In genomic region chr5:168850683-168851082, GRCh38 we compare ENCODE assay signal across 17 cellular contexts.
DNase-seq lines count a peak whose midpoint lies in the region; ATAC-seq and TF ChIP-seq lines count a peak whose summit lies in the region.
"Had no signal": no experiment of that assay in that cellular context is flagged by ENCODE, and none has a peak within 500 bp of the region (broad histone marks: within the 10 kb centered on the region; RNA-seq: fewer than 3 reads in every experiment).

No MANE protein-coding gene starts in this region.

- TF ChIP-seq CTCF in DND-41 (IDR thresholded peaks at IDR 0.05; ENCODE audit: borderline replicate concordance, extremely low read depth, low read length, poor library complexity, severe bottlenecking): no peak
- no peak for TF ChIP-seq CTCF in HEK293 (tag by site-specific recombination; IDR thresholded peaks at IDR 0.05)
- TF ChIP-seq CTCF in neural progenitor cell (IDR thresholded peaks at IDR 0.05): no peak

- H3K4me1 ChIP-seq in DND-41 (ENCODE audit: insufficient read depth, low read length) (peaks cover 70% of the 10 kb centered on the region), HEK293 (ENCODE audit: control insufficient read depth, insufficient read depth, low read length) (peaks cover 25% of the 10 kb centered on the region), neural progenitor cell (peaks cover 6% of the 10 kb centered on the region)
- H3K4me1 ChIP-seq: A549 had no signal

- H3K27ac ChIP-seq in DND-41 (ENCODE audit: low read length) (peak overlapping the region; percentile 71), HEK293 (ENCODE audit: extremely low read depth, low read depth, low read length) (no peak overlapping the region), neural progenitor cell (no peak overlapping the region)
- H3K27ac ChIP-seq: A549, C4-2B, HL-60 had no signal

- H3K36me3 Mint-ChIP-seq in neural progenitor cell: peaks cover 4% of the 10 kb centered on the region
- H3K36me3 Mint-ChIP-seq: CD4-positive, alpha-beta memory T cell had no signal

- peaks cover 4% of the 10 kb centered on the region for H3K9me3 Mint-ChIP-seq in neural progenitor cell
- H3K9me3 Mint-ChIP-seq: CD4-positive, alpha-beta memory T cell; H9 had no signal

- H3K36me3 ChIP-seq in DND-41 (ENCODE audit: insufficient read depth, low read length): no peaks in the 10 kb centered on the region
- H3K36me3 ChIP-seq in HEK293 (ENCODE audit: control insufficient read depth in 2 of 2, insufficient read depth in 1 of 2, low read length in 2 of 2): no peaks in the 10 kb centered on the region
- H3K36me3 ChIP-seq in neural progenitor cell: no peaks in the 10 kb centered on the region
- H3K36me3 ChIP-seq: BE2C had no signal

- ATAC-seq in DND-41 (ENCODE audit: insufficient read depth, low read depth) (no peak), GM21381 (IDR thresholded peaks at IDR 0.05; ENCODE audit: unreplicated experiment) (no peak), HG03196 (IDR thresholded peaks at IDR 0.05; ENCODE audit: unreplicated experiment) (no peak)
- ATAC-seq: A549 had no signal

- H2AFZ ChIP-seq in DND-41 (ENCODE audit: low read depth, low read length) (no peak overlapping the region), neural progenitor cell (replicated peaks) (no peak overlapping the region)

- H3K9ac ChIP-seq in DND-41 (ENCODE audit: low read depth, low read length) (no peak overlapping the region; the same call in 1 of the 2 replicates), neural progenitor cell (no peak overlapping the region)

- peaks cover 5% of the 10 kb centered on the region for H3K27me3 Mint-ChIP-seq in neural progenitor cell (ENCODE audit: insufficient read depth, low read depth)
- H3K27me3 Mint-ChIP-seq: CD4-positive, alpha-beta memory T cell had no signal

- CTCF ChIA-PET in HEK293 (lab: Yijun Ruan, JAX): no interaction called here

- H3F3A ChIP-seq in neural progenitor cell (ENCODE audit: low read depth): no peaks in the 10 kb centered on the region

- H3K27ac Mint-ChIP-seq in neural progenitor cell: peak overlapping the region; percentile 70
- H3K27ac Mint-ChIP-seq: H9 had no signal

- H3K4me3 ChIP-seq in DND-41 (ENCODE audit: low read depth in 1 of 2, low read length in 2 of 2): no peak overlapping the region
- no peak overlapping the region for H3K4me3 ChIP-seq in HEK293 (ENCODE audit: low read depth, low read length)
- H3K4me3 ChIP-seq in neural progenitor cell: no peak overlapping the region
- H3K4me3 ChIP-seq: A549 had no signal

- DNase-seq in DND-41 (no peak), NCI-H526 treated with DMSO at 0.1 percent for 48 hours (lab: John Stamatoyannopoulos, UW) (peak; percentile 1), neural progenitor cell (ENCODE audit: low spot score) (no peak), NCI-H524 (lab: John Stamatoyannopoulos, UW) (no peak)
- DNase-seq: BE2C; CD4-positive, alpha-beta memory T cell; DMS153; DMS79 treated with DMSO at 0.1 percent for 48 hours; GDM1; GOT3; H9 had no signal

- peaks cover 69% of the 10 kb centered on the region for H3K4me1 Mint-ChIP-seq in neural progenitor cell

- H3K4me2 ChIP-seq in DND-41 (ENCODE audit: insufficient read depth, low read length) (peak overlapping the region; percentile 37), neural progenitor cell (no peak overlapping the region)
- H3K4me2 ChIP-seq: A549 had no signal

- H3K9me3 ChIP-seq in DND-41 (ENCODE audit: insufficient read depth, low read length, severe bottlenecking) (no peaks in the 10 kb centered on the region), HEK293 (ENCODE audit: control insufficient read depth, insufficient read depth, low read depth, low read length) (no peaks in the 10 kb centered on the region), neural progenitor cell (ENCODE audit: low read depth) (no peaks in the 10 kb centered on the region)
- H3K9me3 ChIP-seq: A549, BE2C had no signal

- H4K20me1 ChIP-seq in DND-41 (ENCODE audit: insufficient read depth, low read length) (no peaks in the 10 kb centered on the region), neural progenitor cell (ENCODE audit: low read depth) (no peaks in the 10 kb centered on the region)

- H3K4me3 Mint-ChIP-seq in neural progenitor cell: no peak overlapping the region
- H3K4me3 Mint-ChIP-seq: H9 had no signal

- H3K27me3 ChIP-seq in DND-41 (ENCODE audit: insufficient read depth, low read length, poor library complexity): no peaks in the 10 kb centered on the region
- H3K27me3 ChIP-seq in neural progenitor cell: peaks cover 4% of the 10 kb centered on the region
- H3K27me3 ChIP-seq: BE2C had no signal

- POLR2A ChIA-PET in HEK293 (lab: Yijun Ruan, JAX): no interaction called here

- no peaks in the 10 kb centered on the region for H3K79me2 ChIP-seq in DND-41 (ENCODE audit: insufficient read depth, low read length)
- no peaks in the 10 kb centered on the region for H3K79me2 ChIP-seq in neural progenitor cell (ENCODE audit: low read depth)

TF ChIP-seq in HEK293, 187 proteins besides CTCF, POLR2A, EP300 and RAD21 (continues in another document):
- peak; percentile 98 for TF ChIP-seq OSR2 (tag by site-specific recombination; IDR thresholded peaks at IDR 0.05)
- TF ChIP-seq MZF1 (tag by site-specific recombination; IDR thresholded peaks at IDR 0.05; ENCODE audit: borderline replicate concordance): peak; percentile 65; the same call in 1 of the 2 replicates
- TF ChIP-seq ZNF175 (tag by site-specific recombination; IDR thresholded peaks at IDR 0.05): no peak
- TF ChIP-seq ZNF112 (tag by site-specific recombination; IDR thresholded peaks at IDR 0.05): no peak
- TF ChIP-seq ZNF776 (tag by site-specific recombination; IDR thresholded peaks at IDR 0.05; ENCODE audit: borderline replicate concordance): no peak
- TF ChIP-seq ZSCAN4 (tag by site-specific recombination; IDR thresholded peaks at IDR 0.05): no peak
- peak; percentile 68 for TF ChIP-seq INSM2 (tag by site-specific recombination; IDR thresholded peaks at IDR 0.05)
- TF ChIP-seq MYNN (tag by site-specific recombination; IDR thresholded peaks at IDR 0.05; ENCODE audit: borderline replicate concordance): no peak
- TF ChIP-seq ZBTB26 (tag by site-specific recombination; optimal IDR thresholded peaks at IDR 0.05): no peak
- TF ChIP-seq ZNF707 (tag by site-specific recombination; IDR thresholded peaks at IDR 0.05): no peak
- TF ChIP-seq ZNF23 (tag by site-specific recombination; IDR thresholded peaks at IDR 0.05; ENCODE audit: borderline replicate concordance): no peak
- 0 out of 2 replicates have a peak, but pooled peaks have one; percentile 33 for TF ChIP-seq ZNF596 (tag by site-specific recombination; IDR thresholded peaks at IDR 0.05)
- TF ChIP-seq GLIS1 (tag by site-specific recombination; IDR thresholded peaks at IDR 0.05): peak; percentile 42; the same call in 1 of the 2 replicates
- no peak for TF ChIP-seq YY1 (tag by site-specific recombination; IDR thresholded peaks at IDR 0.05)
- TF ChIP-seq ZNF610 (tag by site-specific recombination; IDR thresholded peaks at IDR 0.05; ENCODE audit: borderline replicate concordance): peak; percentile 58; the same call in 1 of the 2 replicates
- TF ChIP-seq KLF7 (tag by site-specific recombination; IDR thresholded peaks at IDR 0.05; ENCODE audit: borderline replicate concordance): no peak
- no peak for TF ChIP-seq ZNF202 (tag by site-specific recombination; IDR thresholded peaks at IDR 0.05; ENCODE audit: borderline replicate concordance)
- no peak for TF ChIP-seq ZNF529 (tag by site-specific recombination; IDR thresholded peaks at IDR 0.05; ENCODE audit: insufficient replicate concordance)
- TF ChIP-seq FEZF1 (tag by site-specific recombination; IDR thresholded peaks at IDR 0.05): peak; percentile 89
